In genomic region chr22:23076896-23077572, GRCh38 we compare ENCODE assay signal across 23 cellular contexts. TPM values are rescaled to one million over a fixed set of nuclear protein-coding genes. Genes with fewer than 3 reads are reported as not detected.
A peak's percentile ranks its signal among the peaks of the same experiment; 100 is the strongest.
DNase-seq lines count a peak whose midpoint lies in the region; FAIRE-seq and TF ChIP-seq lines count a peak whose summit lies in the region.
"Had no signal": no experiment of that assay in that cellular context is flagged by ENCODE, and none has a peak within 500 bp of the region (broad histone marks: within the 10 kb centered on the region; RNA-seq: fewer than 3 reads in every experiment).

No MANE protein-coding gene starts in this region.

- peak overlapping the region; percentile 83 for H3K23ac ChIP-seq in neuronal stem cell (ENCODE audit: low read depth, low read length, poor library complexity)

- no peak overlapping the region for H2BK15ac ChIP-seq in neuronal stem cell (ENCODE audit: low read length)

- H3K4me3 ChIP-seq in HEK293 (ENCODE audit: low read depth, low read length) = no peak overlapping the region
- H3K4me3 ChIP-seq in neuronal stem cell (ENCODE audit: low read length in 2 of 2) = no peak overlapping the region

- no peak for TF ChIP-seq CTCF in HEK293 (tag by site-specific recombination; IDR thresholded peaks at IDR 0.05)

- no peak overlapping the region for H2BK120ac ChIP-seq in neuronal stem cell (ENCODE audit: low read depth, low read length)

- peaks cover 18% of the 10 kb centered on the region for H3K79me1 ChIP-seq in neuronal stem cell (ENCODE audit: low read depth, low read length)

- H3K27ac ChIP-seq in HEK293 (ENCODE audit: extremely low read depth, low read depth, low read length) (no peak overlapping the region), neuronal stem cell (replicated peaks; ENCODE audit: low read length) (no peak overlapping the region)
- H3K27ac ChIP-seq: RWPE1 had no signal

- no peak overlapping the region for H3K4me3 Mint-ChIP-seq in T-helper 1 cell treated with Interleukin-12 subunit alpha and Interleukin-12 subunit beta and Interleukin-4 antibody, amounts not matched to agents 30 μg/mL and 1 μg/mL, for 36 hours
- H3K4me3 Mint-ChIP-seq: CD14-positive monocyte, HFFc6 had no signal

- no peak overlapping the region for H3K4ac ChIP-seq in neuronal stem cell (ENCODE audit: low read length)

- no peak overlapping the region for H2AFZ ChIP-seq in neuronal stem cell (ENCODE audit: low read length)

- H3K27ac Mint-ChIP-seq in T-helper 1 cell treated with Interleukin-12 subunit alpha and Interleukin-12 subunit beta and Interleukin-4 antibody, amounts not matched to agents 30 μg/mL and 1 μg/mL, for 36 hours = peak overlapping the region; percentile 60
- H3K27ac Mint-ChIP-seq: HFFc6 had no signal

- H3K36me3 Mint-ChIP-seq in T-helper 1 cell treated with Interleukin-12 subunit alpha and Interleukin-12 subunit beta and Interleukin-4 antibody, amounts not matched to agents 30 μg/mL and 1 μg/mL, for 36 hours (ENCODE audit: low read depth) = no peaks in the 10 kb centered on the region
- H3K36me3 Mint-ChIP-seq: CD14-positive monocyte had no signal

- H3K27me3 ChIP-seq in neuronal stem cell (ENCODE audit: control insufficient read depth in 3 of 3, insufficient read depth in 3 of 3, low read depth in 1 of 3, low read length in 3 of 3) = no peaks in the 10 kb centered on the region

- H3K14ac ChIP-seq in neuronal stem cell (ENCODE audit: low read length) = no peak overlapping the region

- H3K27me3 Mint-ChIP-seq in T-helper 1 cell treated with Interleukin-12 subunit alpha and Interleukin-12 subunit beta and Interleukin-4 antibody, amounts not matched to agents 30 μg/mL and 1 μg/mL, for 36 hours (ENCODE audit: low read depth) = peaks cover 16% of the 10 kb centered on the region

- H3K4me2 ChIP-seq in neuronal stem cell (ENCODE audit: insufficient read depth, low read length, poor library complexity, severe bottlenecking) = no peak overlapping the region

- no peak overlapping the region for H2BK12ac ChIP-seq in neuronal stem cell (ENCODE audit: low read length)

- H3K36me3 ChIP-seq in HEK293 (ENCODE audit: control insufficient read depth in 2 of 2, insufficient read depth in 1 of 2, low read length in 2 of 2) (peaks cover 0 to 40% of the 10 kb centered on the region in 2 experiments; a peak in 1 of 3 replicates), neuronal stem cell (replicated peaks in 1 of 2; ENCODE audit: control insufficient read depth in 2 of 2, insufficient read depth in 2 of 2, low read length in 2 of 2) (peaks cover 0 to 9% of the 10 kb centered on the region in 2 donors)

- POLR2A ChIA-PET in HEK293 (lab: Yijun Ruan, JAX) = no interaction called here

- no peak overlapping the region for H4K91ac ChIP-seq in neuronal stem cell (ENCODE audit: low read depth, low read length, poor library complexity)

- H3K9me3 Mint-ChIP-seq in T-helper 1 cell treated with Interleukin-12 subunit alpha and Interleukin-12 subunit beta and Interleukin-4 antibody, amounts not matched to agents 30 μg/mL and 1 μg/mL, for 36 hours = no peaks in the 10 kb centered on the region
- H3K9me3 Mint-ChIP-seq: HFFc6 had no signal

- no peak overlapping the region for H4K8ac ChIP-seq in neuronal stem cell (ENCODE audit: low read depth, low read length)

- CTCF ChIA-PET in HEK293 (lab: Yijun Ruan, JAX) = interaction anchor here (0.5 to 0.7 kb wide), 4 partner anchors 49 to 1078 kb away, joined by 3 to 4 read pairs (median 3); no protein-coding TSS in a partner anchor

- no peaks in the 10 kb centered on the region for H3K4me1 ChIP-seq in HEK293 (ENCODE audit: control insufficient read depth, insufficient read depth, low read length)
- H3K4me1 ChIP-seq in neuronal stem cell (ENCODE audit: control insufficient read depth in 2 of 2, insufficient read depth in 1 of 2, low read depth in 1 of 2, low read length in 2 of 2) = peaks cover 0 to 2% of the 10 kb centered on the region in 2 donors

- FAIRE-seq in urothelium cell line (lab: Jason Lieb, UNC) = peak; percentile 52
- FAIRE-seq: D721Med, H54 had no signal

- H2AK5ac ChIP-seq in neuronal stem cell (ENCODE audit: low read depth, low read length) = no peak overlapping the region

- H3K18ac ChIP-seq in neuronal stem cell (ENCODE audit: low read length) = no peak overlapping the region

- H2BK5ac ChIP-seq in neuronal stem cell (ENCODE audit: low read length) = no peak overlapping the region

- no peak overlapping the region for H3K9ac ChIP-seq in neuronal stem cell (ENCODE audit: low read depth, low read length, poor library complexity)

- no CpG with 5 or more reads among the region's 10 CpGs for WGBS in neuronal stem cell (ENCODE audit: extremely low coverage in 2 of 2, insufficient read length in 2 of 2, insufficient replicate concordance in 1 of 2), 2 donors

- no peak for DNase-seq in T-helper 1 cell
- DNase-seq in neuronal stem cell (ENCODE audit: low spot score) = no peak
- DNase-seq in urothelium cell line (ENCODE audit: low spot score) = no peak
- no peak for DNase-seq in middle frontal gyrus (ENCODE audit: extremely low spot score, low spot score)
- DNase-seq in NCI-H146 (lab: John Stamatoyannopoulos, UW) = no peak
- DNase-seq: 8988T, DMS53, GDM1, HFFc6, KBM-7, MM.1S, NCI-H1048, NCI-H1417 treated with DMSO at 0.1 percent for 48 hours, NCI-H187 treated with DMSO at 0.1 percent for 48 hours, NCI-H2107, NCI-H446 treated with DMSO at 0.1 percent for 48 hours, SIG-M5 had no signal

- peaks cover 2% of the 10 kb centered on the region for H3K4me1 Mint-ChIP-seq in T-helper 1 cell treated with Interleukin-12 subunit alpha and Interleukin-12 subunit beta and Interleukin-4 antibody, amounts not matched to agents 30 μg/mL and 1 μg/mL, for 36 hours (ENCODE audit: low read depth)
- H3K4me1 Mint-ChIP-seq: CD14-positive monocyte had no signal

- H3K9me3 ChIP-seq in HEK293 (ENCODE audit: control insufficient read depth, insufficient read depth, low read depth, low read length) = no peaks in the 10 kb centered on the region
- H3K9me3 ChIP-seq in neuronal stem cell (replicated peaks in 1 of 2; ENCODE audit: control insufficient read depth in 2 of 2, insufficient read depth in 1 of 2, low read depth in 1 of 2, low read length in 2 of 2) = peaks cover 5 to 8% of the 10 kb centered on the region in 2 donors

TF ChIP-seq in HEK293, 187 proteins besides CTCF, POLR2A, EP300 and RAD21 (continues in another document):
- no peak for TF ChIP-seq PRDM2 (tag by site-specific recombination; IDR thresholded peaks at IDR 0.05; ENCODE audit: borderline replicate concordance)
- TF ChIP-seq KLF7 (tag by site-specific recombination; IDR thresholded peaks at IDR 0.05; ENCODE audit: borderline replicate concordance) = no peak
- peak; percentile 59 for TF ChIP-seq ZBTB17 (tag by site-specific recombination; IDR thresholded peaks at IDR 0.05)
- TF ChIP-seq ZNF23 (tag by site-specific recombination; IDR thresholded peaks at IDR 0.05; ENCODE audit: borderline replicate concordance) = peak; percentile 86
- TF ChIP-seq ZNF433 (tag by site-specific recombination; IDR thresholded peaks at IDR 0.05; ENCODE audit: low read depth) = no peak

RNA-seq across cellular contexts. Expression of gene GNAZ, which starts 6.7 kb away (rescaled TPM):
- 36.9 TPM for polyA plus RNA-seq in neuronal stem cell (2013, experiment 1 of 2)
- polyA plus RNA-seq in neuronal stem cell (2013, experiment 2 of 2) = 37.0 TPM
